Comparison of ENCODE assay signal across 17 cellular contexts in the genomic region with DNA sequence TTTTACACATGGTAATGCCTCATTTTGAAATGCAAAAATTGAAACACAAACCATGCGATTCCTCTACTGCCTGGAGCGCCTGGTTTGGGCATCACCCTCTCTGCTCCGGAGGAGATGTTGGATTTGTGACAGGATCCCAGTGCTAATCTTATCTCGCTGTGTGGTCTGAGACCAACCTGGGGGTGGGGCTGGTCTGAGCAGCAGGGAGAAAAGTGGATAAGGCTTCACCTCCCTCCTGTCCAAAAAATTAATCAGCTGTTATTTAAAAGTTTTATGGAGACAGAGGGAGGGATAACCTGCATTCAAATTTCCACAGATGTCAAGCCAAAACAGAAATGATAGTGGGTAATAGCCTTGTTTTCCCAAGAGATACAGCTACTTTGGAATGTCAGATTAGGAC. TPM values are rescaled to one million over a fixed set of nuclear protein-coding genes. Genes with fewer than 3 reads are reported as not detected.
A peak's percentile ranks its signal among the peaks of the same experiment; 100 is the strongest.
DNase-seq lines count a peak whose midpoint lies in the region; ATAC-seq and TF ChIP-seq lines count a peak whose summit lies in the region.
"Had no signal": no experiment of that assay in that cellular context is flagged by ENCODE, and none has a peak within 500 bp of the region (broad histone marks: within the 10 kb centered on the region; RNA-seq: fewer than 3 reads in every experiment).

No MANE protein-coding gene starts in this region.

- H3K27me3 ChIP-seq in GM23338 (ENCODE audit: insufficient read depth): no peaks in the 10 kb centered on the region
- H3K27me3 ChIP-seq in WERI-Rb-1 (ENCODE audit: insufficient read depth, low read depth, severe bottlenecking): no peaks in the 10 kb centered on the region
- H3K27me3 ChIP-seq in mesendoderm (ENCODE audit: insufficient read depth, low read length, poor library complexity): no peaks in the 10 kb centered on the region
- no peaks in the 10 kb centered on the region for H3K27me3 ChIP-seq in foreskin keratinocyte

- H2BK5ac ChIP-seq in mesendoderm (ENCODE audit: low read length): no peak overlapping the region

- H3K4me3 ChIP-seq in GM23338 (no peak overlapping the region), WERI-Rb-1 (ENCODE audit: low read depth, low read length) (no peak overlapping the region), mesendoderm (ENCODE audit: low read length) (no peak overlapping the region)

- peaks cover 78% of the 10 kb centered on the region for H3K4me1 Mint-ChIP-seq in GM23338

- no peak overlapping the region for H3K56ac ChIP-seq in mesendoderm (ENCODE audit: low read length)

- H3K9ac ChIP-seq in mesendoderm (ENCODE audit: low read length): no peak overlapping the region

- no peak overlapping the region for H4K8ac ChIP-seq in mesendoderm (ENCODE audit: low read depth, low read length)

- no peaks in the 10 kb centered on the region for H3K9me3 Mint-ChIP-seq in GM23338
- H3K9me3 Mint-ChIP-seq: CD4-positive, alpha-beta T cell had no signal

- H3K27ac Mint-ChIP-seq in GM23338: no peak overlapping the region
- H3K27ac Mint-ChIP-seq: CD4-positive, alpha-beta T cell had no signal

- DNase-seq in GM23338 (ENCODE audit: low spot score): peak; percentile 47
- peak; percentile 59 to 74 for DNase-seq in NCI-H524 (lab: John Stamatoyannopoulos, UW)
- DNase-seq in WERI-Rb-1: peak; percentile 19
- DNase-seq in mesendoderm: peak; percentile 72
- DNase-seq in NCI-H1048 (lab: John Stamatoyannopoulos, UW): no peak
- DNase-seq in foreskin keratinocyte: no peak
- DNase-seq in stimulated activated CD4-positive, alpha-beta T cell treated with anti-CD3 and anti-CD28 coated beads, Interleukin-4, amount 100 ng/mL, for 1 hour: no peak
- DNase-seq in RKO (ENCODE audit: low spot score): no peak
- DNase-seq: ACHN; Calu3; CD4-positive, alpha-beta T cell; DND-41; GF-D8; Kasumi-1; NCI-H1930; NCI-H510A treated with DMSO at 0.1 percent for 48 hours had no signal

- H3K79me2 ChIP-seq in GM23338 (replicated peaks; ENCODE audit: insufficient read depth): no peaks in the 10 kb centered on the region
- no peaks in the 10 kb centered on the region for H3K79me2 ChIP-seq in mesendoderm (ENCODE audit: control insufficient read depth, insufficient read depth, low read length)

- no peaks in the 10 kb centered on the region for H3K9me3 ChIP-seq in WERI-Rb-1 (ENCODE audit: severe bottlenecking)

- H3K4me3 Mint-ChIP-seq in GM23338: no peak overlapping the region
- H3K4me3 Mint-ChIP-seq: CD4-positive, alpha-beta T cell had no signal

- no peak overlapping the region for H3K23ac ChIP-seq in mesendoderm (ENCODE audit: low read length)

- H3K18ac ChIP-seq in mesendoderm (ENCODE audit: low read length): no peak overlapping the region

- H3K36me3 ChIP-seq in GM23338 (ENCODE audit: insufficient read depth) (no peaks in the 10 kb centered on the region), WERI-Rb-1 (no peaks in the 10 kb centered on the region), mesendoderm (ENCODE audit: control insufficient read depth, insufficient read depth, low read length) (no peaks in the 10 kb centered on the region)

- H4K5ac ChIP-seq in mesendoderm (ENCODE audit: low read length): no peak overlapping the region

- H3K4me2 ChIP-seq in GM23338: 0 out of 2 replicates have a peak overlapping the region, but pooled peaks have one; percentile 7
- H3K4me2 ChIP-seq in mesendoderm (ENCODE audit: low read length): no peak overlapping the region

- H2BK120ac ChIP-seq in mesendoderm (ENCODE audit: low read depth, low read length): no peak overlapping the region

- H3K27ac ChIP-seq in GM23338 (ENCODE audit: low read depth) (no peak overlapping the region), WERI-Rb-1 (no peak overlapping the region), mesendoderm (ENCODE audit: low read depth, low read length) (no peak overlapping the region), foreskin keratinocyte (no peak overlapping the region)

- H3K36me3 Mint-ChIP-seq in GM23338 (ENCODE audit: low read depth): no peaks in the 10 kb centered on the region

- H4K20me1 ChIP-seq in GM23338 (replicated peaks; ENCODE audit: insufficient read depth): no peaks in the 10 kb centered on the region

- no CpG with 5 or more reads among the region's 4 CpGs for WGBS in mesendoderm (ENCODE audit: extremely low coverage, insufficient coverage, low lambda C conversion rate)

- no peaks in the 10 kb centered on the region for H3F3A ChIP-seq in GM23338 (replicated peaks; ENCODE audit: low read depth)

- H3K4ac ChIP-seq in mesendoderm (ENCODE audit: low read depth, low read length): no peak overlapping the region

- H3K4me1 ChIP-seq in GM23338 (ENCODE audit: insufficient read depth) (peaks cover 49% of the 10 kb centered on the region), mesendoderm (ENCODE audit: control insufficient read depth, low read depth, low read length) (peaks cover 5% of the 10 kb centered on the region), foreskin keratinocyte (no peaks in the 10 kb centered on the region)

- H2AFZ ChIP-seq in GM23338: no peak overlapping the region

- H3K79me1 ChIP-seq in mesendoderm (ENCODE audit: low read length): no peaks in the 10 kb centered on the region

- H2BK15ac ChIP-seq in mesendoderm (replicated peaks; ENCODE audit: low read depth): no peak overlapping the region

- peaks cover 9% of the 10 kb centered on the region; the same call in 1 of the 2 replicates for H3K9me2 ChIP-seq in GM23338 (ENCODE audit: insufficient read depth)

- no peak overlapping the region for H2AK5ac ChIP-seq in mesendoderm (ENCODE audit: low read length)

- peak; percentile 75 for ATAC-seq in GM23338
- ATAC-seq in foreskin keratinocyte: no peak
- ATAC-seq: Right ventricle myocardium inferior had no signal

- no peaks in the 10 kb centered on the region for H3K27me3 Mint-ChIP-seq in GM23338 (ENCODE audit: insufficient read depth, low read depth, poor library complexity)
- H3K27me3 Mint-ChIP-seq: CD4-positive, alpha-beta T cell had no signal

- no peak for TF ChIP-seq CTCF in GM23338 (conservative IDR thresholded peaks at IDR 0.05; ENCODE audit: low read depth in 2 of 2)
- no peak for TF ChIP-seq CTCF in WERI-Rb-1 (IDR thresholded peaks at IDR 0.05; ENCODE audit: low read depth, low read length)
- no peak for TF ChIP-seq CTCF in foreskin keratinocyte (conservative IDR thresholded peaks at IDR 0.05)

TF ChIP-seq in GM23338, 12 proteins besides CTCF, POLR2A, EP300 and RAD21 (continues in another document):
- TF ChIP-seq, protein P1, sequence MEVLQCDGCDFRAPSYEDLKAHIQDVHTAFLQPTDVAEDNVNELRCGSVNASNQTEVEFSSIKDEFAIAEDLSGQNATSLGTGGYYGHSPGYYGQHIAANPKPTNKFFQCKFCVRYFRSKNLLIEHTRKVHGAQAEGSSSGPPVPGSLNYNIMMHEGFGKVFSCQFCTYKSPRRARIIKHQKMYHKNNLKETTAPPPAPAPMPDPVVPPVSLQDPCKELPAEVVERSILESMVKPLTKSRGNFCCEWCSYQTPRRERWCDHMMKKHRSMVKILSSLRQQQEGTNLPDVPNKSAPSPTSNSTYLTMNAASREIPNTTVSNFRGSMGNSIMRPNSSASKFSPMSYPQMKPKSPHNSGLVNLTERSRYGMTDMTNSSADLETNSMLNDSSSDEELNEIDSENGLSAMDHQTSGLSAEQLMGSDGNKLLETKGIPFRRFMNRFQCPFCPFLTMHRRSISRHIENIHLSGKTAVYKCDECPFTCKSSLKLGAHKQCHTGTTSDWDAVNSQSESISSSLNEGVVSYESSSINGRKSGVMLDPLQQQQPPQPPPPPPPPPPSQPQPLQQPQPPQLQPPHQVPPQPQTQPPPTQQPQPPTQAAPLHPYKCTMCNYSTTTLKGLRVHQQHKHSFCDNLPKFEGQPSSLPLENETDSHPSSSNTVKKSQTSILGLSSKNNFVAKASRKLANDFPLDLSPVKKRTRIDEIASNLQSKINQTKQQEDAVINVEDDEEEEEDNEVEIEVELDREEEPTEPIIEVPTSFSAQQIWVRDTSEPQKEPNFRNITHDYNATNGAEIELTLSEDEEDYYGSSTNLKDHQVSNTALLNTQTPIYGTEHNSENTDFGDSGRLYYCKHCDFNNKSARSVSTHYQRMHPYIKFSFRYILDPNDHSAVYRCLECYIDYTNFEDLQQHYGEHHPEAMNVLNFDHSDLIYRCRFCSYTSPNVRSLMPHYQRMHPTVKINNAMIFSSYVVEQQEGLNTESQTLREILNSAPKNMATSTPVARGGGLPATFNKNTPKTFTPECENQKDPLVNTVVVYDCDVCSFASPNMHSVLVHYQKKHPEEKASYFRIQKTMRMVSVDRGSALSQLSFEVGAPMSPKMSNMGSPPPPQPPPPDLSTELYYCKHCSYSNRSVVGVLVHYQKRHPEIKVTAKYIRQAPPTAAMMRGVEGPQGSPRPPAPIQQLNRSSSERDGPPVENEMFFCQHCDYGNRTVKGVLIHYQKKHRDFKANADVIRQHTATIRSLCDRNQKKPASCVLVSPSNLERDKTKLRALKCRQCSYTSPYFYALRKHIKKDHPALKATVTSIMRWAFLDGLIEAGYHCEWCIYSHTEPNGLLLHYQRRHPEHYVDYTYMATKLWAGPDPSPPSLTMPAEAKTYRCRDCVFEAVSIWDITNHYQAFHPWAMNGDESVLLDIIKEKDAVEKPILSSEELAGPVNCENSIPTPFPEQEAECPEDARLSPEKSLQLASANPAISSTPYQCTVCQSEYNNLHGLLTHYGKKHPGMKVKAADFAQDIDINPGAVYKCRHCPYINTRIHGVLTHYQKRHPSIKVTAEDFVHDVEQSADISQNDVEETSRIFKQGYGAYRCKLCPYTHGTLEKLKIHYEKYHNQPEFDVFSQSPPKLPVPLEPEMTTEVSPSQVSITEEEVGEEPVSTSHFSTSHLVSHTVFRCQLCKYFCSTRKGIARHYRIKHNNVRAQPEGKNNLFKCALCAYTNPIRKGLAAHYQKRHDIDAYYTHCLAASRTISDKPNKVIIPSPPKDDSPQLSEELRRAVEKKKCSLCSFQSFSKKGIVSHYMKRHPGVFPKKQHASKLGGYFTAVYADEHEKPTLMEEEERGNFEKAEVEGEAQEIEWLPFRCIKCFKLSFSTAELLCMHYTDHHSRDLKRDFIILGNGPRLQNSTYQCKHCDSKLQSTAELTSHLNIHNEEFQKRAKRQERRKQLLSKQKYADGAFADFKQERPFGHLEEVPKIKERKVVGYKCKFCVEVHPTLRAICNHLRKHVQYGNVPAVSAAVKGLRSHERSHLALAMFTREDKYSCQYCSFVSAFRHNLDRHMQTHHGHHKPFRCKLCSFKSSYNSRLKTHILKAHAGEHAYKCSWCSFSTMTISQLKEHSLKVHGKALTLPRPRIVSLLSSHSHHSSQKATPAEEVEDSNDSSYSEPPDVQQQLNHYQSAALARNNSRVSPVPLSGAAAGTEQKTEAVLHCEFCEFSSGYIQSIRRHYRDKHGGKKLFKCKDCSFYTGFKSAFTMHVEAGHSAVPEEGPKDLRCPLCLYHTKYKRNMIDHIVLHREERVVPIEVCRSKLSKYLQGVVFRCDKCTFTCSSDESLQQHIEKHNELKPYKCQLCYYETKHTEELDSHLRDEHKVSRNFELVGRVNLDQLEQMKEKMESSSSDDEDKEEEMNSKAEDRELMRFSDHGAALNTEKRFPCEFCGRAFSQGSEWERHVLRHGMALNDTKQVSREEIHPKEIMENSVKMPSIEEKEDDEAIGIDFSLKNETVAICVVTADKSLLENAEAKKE (CRISPR knock-in tag; IDR thresholded peaks at IDR 0.05): no peak

RNA-seq across cellular contexts. Expression of a gene that starts 54.1 kb away (rescaled TPM):
- total RNA-seq in GM23338 (2014; rRNA removed; shearing (Covaris generic)): 0.17 and 0.19 TPM in 2 replicates
- polyA plus RNA-seq in GM23338 (2016; fragmentation: Nextera tagmentation; extraction: Ambion mirVana): not detected in 2 replicates
- polyA plus RNA-seq in mesendoderm (2013, experiment 1 of 2): 0.07 TPM
- polyA plus RNA-seq in mesendoderm (2013, experiment 2 of 2): 0.08 TPM
- not detected in 2 replicates for total RNA-seq in foreskin keratinocyte
- polyA plus RNA-seq in foreskin keratinocyte: 0.01 TPM in 1 of 2 replicates, not detected in the other
- total RNA-seq: Right ventricle myocardium inferior had no signal

Comparison
In these comparisons a context has a peak if more than half of its experiments do, and no peak if none do; other contexts are left out.
1. DNase-seq: peak in GM23338 (single experiment), NCI-H524 (2 of 2), WERI-Rb-1 (single experiment) and mesendoderm (single experiment); none in NCI-H1048 (single experiment), foreskin keratinocyte (0 of 2), stimulated activated CD4-positive, alpha-beta T cell treated with anti-CD3 and anti-CD28 coated beads, Interleukin-4, amount 100 ng/mL, for 1 hour (single experiment) and RKO (single experiment).